ENCODE assay signal across 8 cellular contexts in genomic region chr1:147599362-147600118, GRCh38. TPM values are rescaled to one million over a fixed set of nuclear protein-coding genes. Genes with fewer than 3 reads are reported as not detected.
DNase-seq lines count a peak whose midpoint lies in the region; ATAC-seq and TF ChIP-seq lines count a peak whose summit lies in the region.

No MANE protein-coding gene starts in this region.

- peak; percentile 87 for ATAC-seq in stimulated activated naive CD8-positive, alpha-beta T cell treated with anti-CD3 and anti-CD28 coated beads, Interleukin-15, amount 100 ng/mL, for 72 hours

- H3K4me1 Mint-ChIP-seq in neural crest cell, result peaks cover 41% of the 10 kb centered on the region
- H3K4me1 Mint-ChIP-seq in stimulated activated naive CD8-positive, alpha-beta T cell treated with anti-CD3 and anti-CD28 coated beads, Interleukin-15, amount 100 ng/mL, for 72 hours, result peaks cover 41% of the 10 kb centered on the region

- H3K4me3 ChIP-seq in HAP-1 (peak overlapping the region; percentile 41), MG63 (peak overlapping the region; percentile 73), fibroblast of villous mesenchyme (ENCODE audit: low read depth, low read length) (peak overlapping the region; percentile 71)

- no peaks in the 10 kb centered on the region for H3K36me3 ChIP-seq in HAP-1 (replicated peaks)
- H3K36me3 ChIP-seq in MG63, result no peaks in the 10 kb centered on the region

- H3K4me3 Mint-ChIP-seq in neural crest cell, result peak overlapping the region; percentile 90
- peak overlapping the region; percentile 97 for H3K4me3 Mint-ChIP-seq in stimulated activated naive CD8-positive, alpha-beta T cell treated with anti-CD3 and anti-CD28 coated beads, Interleukin-15, amount 100 ng/mL, for 72 hours

- no peaks in the 10 kb centered on the region for H3K9me3 ChIP-seq in HAP-1
- no peaks in the 10 kb centered on the region for H3K9me3 ChIP-seq in MG63

- no peak for TF ChIP-seq CTCF in fibroblast of villous mesenchyme (IDR thresholded peaks at IDR 0.05; ENCODE audit: insufficient read depth, low read depth, low read length)
- TF ChIP-seq CTCF in neural crest cell (conservative IDR thresholded peaks at IDR 0.05), result peak; percentile 20

- H3K9me3 Mint-ChIP-seq in neural crest cell, result no peaks in the 10 kb centered on the region
- no peaks in the 10 kb centered on the region for H3K9me3 Mint-ChIP-seq in stimulated activated naive CD8-positive, alpha-beta T cell treated with anti-CD3 and anti-CD28 coated beads, Interleukin-15, amount 100 ng/mL, for 72 hours

- no peaks in the 10 kb centered on the region for H3K27me3 Mint-ChIP-seq in neural crest cell (ENCODE audit: low read depth)
- no peaks in the 10 kb centered on the region for H3K27me3 Mint-ChIP-seq in stimulated activated naive CD8-positive, alpha-beta T cell treated with anti-CD3 and anti-CD28 coated beads, Interleukin-15, amount 100 ng/mL, for 72 hours

- H3K4me1 ChIP-seq in HAP-1, result peaks cover 33% of the 10 kb centered on the region

- in situ Hi-C loops in HAP-1 (cut with MboI; ENCODE audit: low sequenced_read_pairs), result loop anchor here (5.0 kb wide), 1 partner anchor 57 kb away; the partner anchor contains the start of gene BCL9

- H3K36me3 Mint-ChIP-seq in neural crest cell (ENCODE audit: low read depth), result peaks cover 1% of the 10 kb centered on the region

- peak overlapping the region; percentile 98 for H3K27ac Mint-ChIP-seq in neural crest cell (ENCODE audit: unreplicated experiment)
- peak overlapping the region; percentile 97 for H3K27ac Mint-ChIP-seq in stimulated activated naive CD8-positive, alpha-beta T cell treated with anti-CD3 and anti-CD28 coated beads, Interleukin-15, amount 100 ng/mL, for 72 hours

- peak; percentile 96 for DNase-seq in Daoy (ENCODE audit: low read depth)
- DNase-seq in HAP-1 (ENCODE audit: low spot score in 2 of 2), result peak; percentile 88 to 98
- peak; percentile 97 for DNase-seq in MG63
- DNase-seq in SHP77 treated with DMSO at 0.1 percent for 48 hours (lab: John Stamatoyannopoulos, UW), result peak; percentile 97
- peak; percentile 97 for DNase-seq in activated gamma-delta T cell (lab: John Stamatoyannopoulos, UW)
- DNase-seq in fibroblast of villous mesenchyme (ENCODE audit: low read depth), result peak; percentile 97
- DNase-seq in neural crest cell (ENCODE audit: low read depth, low spot score), result peak; percentile 96
- peak; percentile 96 for DNase-seq in stimulated activated naive CD8-positive, alpha-beta T cell treated with anti-CD3 and anti-CD28 coated beads, Interleukin-15, amount 100 ng/mL, for 72 hours

- H3K27me3 ChIP-seq in HAP-1 (ENCODE audit: low read depth) (no peaks in the 10 kb centered on the region), MG63 (no peaks in the 10 kb centered on the region)

RNA-seq across cellular contexts. Expression of gene BCL9, which starts 58.2 kb away (rescaled TPM):
- total RNA-seq in Daoy (2014; rRNA removed; shearing (Covaris generic)), result 5.6 and 19.2 TPM in 2 replicates
- total RNA-seq in MG63 (2014; rRNA removed; shearing (Covaris generic); ENCODE audit: low replicate concordance), result 2.1 and 3.0 TPM in 2 replicates
- total RNA-seq in fibroblast of villous mesenchyme (4.2 and 6.0 TPM in 2 replicates), neural crest cell (58.4 and 58.8 TPM in 2 replicates)

Comparison
In these comparisons a context has a peak if more than half of its experiments do, and no peak if none do; other contexts are left out.
1. Peak in every context shown above with its lines: DNase-seq, ATAC-seq and H3K4me3 ChIP-seq.